In genomic region chr12:65905941-65906471, GRCh38 we compare ENCODE assay signal across 21 cellular contexts.
DNase-seq lines count a peak whose midpoint lies in the region; ATAC-seq, FAIRE-seq and TF ChIP-seq lines count a peak whose summit lies in the region.
"Had no signal": no experiment of that assay in that cellular context is flagged by ENCODE, and none has a peak within 500 bp of the region (broad histone marks: within the 10 kb centered on the region; RNA-seq: fewer than 3 reads in every experiment).

No MANE protein-coding gene starts in this region.

- peak overlapping the region; percentile 43 for H3K27ac Mint-ChIP-seq in neural progenitor cell
- H3K27ac Mint-ChIP-seq: CD4-positive, CD25-positive, alpha-beta regulatory T cell had no signal

- H3K4me1 ChIP-seq in ACC112 (ENCODE audit: control insufficient read depth, insufficient read depth, low read length, unreplicated experiment) (peaks cover 83% of the 10 kb centered on the region), Panc1 (ENCODE audit: control insufficient read depth, insufficient read depth, low read length) (peaks cover 64% of the 10 kb centered on the region), keratinocyte (ENCODE audit: control insufficient read depth, extremely low read depth, insufficient read depth, low read length) (peaks cover 8% of the 10 kb centered on the region), neural progenitor cell (peaks cover 14% of the 10 kb centered on the region), right cardiac atrium (ENCODE audit: control insufficient read depth, insufficient read depth, low read length) (no peaks in the 10 kb centered on the region), HepG2 (ENCODE audit: insufficient read depth, low read length) (peaks cover 7% of the 10 kb centered on the region; the same call in 1 of the 2 replicates)
- H3K4me1 ChIP-seq: BE2C had no signal

- no peak for TF ChIP-seq POLR2A in HepG2 (IDR thresholded peaks at IDR 0.05; ENCODE audit: insufficient read depth in 1 of 2, low read depth in 2 of 2, low read length in 2 of 2)

- no peaks in the 10 kb centered on the region for H3K27me3 Mint-ChIP-seq in neural progenitor cell (ENCODE audit: insufficient read depth, low read depth)

- no peaks in the 10 kb centered on the region for H3K9me1 ChIP-seq in keratinocyte (ENCODE audit: control insufficient read depth, extremely low read depth, insufficient read depth, low read length)

- CTCF ChIA-PET in Panc1 (lab: Charles Lee), result no interaction called here
- CTCF ChIA-PET in HepG2 (lab: Yijun Ruan, JAX; ENCODE audit: low intra/inter-chr PET ratio, low total read pairs), result no interaction called here

- H3K36me3 Mint-ChIP-seq in neural progenitor cell, result peaks cover 29% of the 10 kb centered on the region
- H3K36me3 Mint-ChIP-seq: CD4-positive, CD25-positive, alpha-beta regulatory T cell had no signal

- no peaks in the 10 kb centered on the region for H3F3A ChIP-seq in neural progenitor cell (ENCODE audit: low read depth)

- no TSS peak for BruUV-seq in Panc1 (replicated peaks; lab: Mats Ljungman, UMichigan)
- no TSS peak for BruUV-seq in HepG2 (replicated peaks; lab: Mats Ljungman, UMichigan)

- H3K4me1 Mint-ChIP-seq in neural progenitor cell, result peaks cover 39% of the 10 kb centered on the region
- H3K4me1 Mint-ChIP-seq: CD4-positive, CD25-positive, alpha-beta regulatory T cell had no signal

- intact Hi-C loops in Panc1 (cut with micrococcal nuclease; ENCODE audit: unreplicated experiment) (no loop called here), right cardiac atrium (cut with DNase I) (no loop called here), HepG2 (cut with micrococcal nuclease; ENCODE audit: unreplicated experiment) (no loop called here)

- H3K79me2 ChIP-seq in ACC112 (ENCODE audit: control insufficient read depth, insufficient read depth, low read length, unreplicated experiment) (peaks cover 89% of the 10 kb centered on the region), keratinocyte (ENCODE audit: control insufficient read depth, insufficient read depth, low read length) (peaks cover 81% of the 10 kb centered on the region), neural progenitor cell (ENCODE audit: low read depth) (peaks cover 53% of the 10 kb centered on the region), HepG2 (ENCODE audit: insufficient read depth, low read length) (peaks cover 40% of the 10 kb centered on the region)

- H3K27ac ChIP-seq in ACC112 (ENCODE audit: low read depth, low read length) (peak overlapping the region; percentile 24), Panc1 (ENCODE audit: low read length) (peak overlapping the region; percentile 75), keratinocyte (ENCODE audit: control insufficient read depth, insufficient read depth, low read length) (no peak overlapping the region), neural progenitor cell (no peak overlapping the region), right cardiac atrium (ENCODE audit: low read length) (no peak overlapping the region), HepG2 (ENCODE audit: extremely low read length, insufficient read depth, low read length) (no peak overlapping the region)

- H3K36me3 ChIP-seq in ACC112 (ENCODE audit: insufficient read depth, low read length), result peaks cover 20% of the 10 kb centered on the region
- H3K36me3 ChIP-seq in Panc1 (ENCODE audit: control insufficient read depth, insufficient read depth, low read length), result no peaks in the 10 kb centered on the region; the same call in 1 of the 2 replicates
- peaks cover 7 to 19% of the 10 kb centered on the region in 2 experiments for H3K36me3 ChIP-seq in keratinocyte (ENCODE audit: control insufficient read depth in 2 of 2, extremely low read depth in 1 of 2, insufficient read depth in 2 of 2, low read length in 2 of 2)
- no peaks in the 10 kb centered on the region for H3K36me3 ChIP-seq in neural progenitor cell
- H3K36me3 ChIP-seq in HepG2 (replicated peaks in 1 of 2; ENCODE audit: control insufficient read depth in 1 of 2, insufficient read depth in 2 of 2, low read length in 2 of 2), result peaks cover 0 to 35% of the 10 kb centered on the region in 2 experiments; a peak in 4 of 5 replicates
- H3K36me3 ChIP-seq: BE2C had no signal

- TF ChIP-seq EP300 in HepG2 (IDR thresholded peaks at IDR 0.05; ENCODE audit: low read depth in 2 of 2, low read length in 2 of 2) (no peak), HepG2 (CRISPR knock-in tag; IDR thresholded peaks at IDR 0.05; ENCODE audit: borderline replicate concordance) (no peak)

- H3K9me3 Mint-ChIP-seq in neural progenitor cell, result peaks cover 2% of the 10 kb centered on the region
- H3K9me3 Mint-ChIP-seq: H9 had no signal

- H3K4me3 Mint-ChIP-seq in neural progenitor cell, result no peak overlapping the region
- H3K4me3 Mint-ChIP-seq: CD4-positive, CD25-positive, alpha-beta regulatory T cell; H9 had no signal

- no peaks in the 10 kb centered on the region for H3K9me3 ChIP-seq in Panc1 (ENCODE audit: control insufficient read depth, insufficient read depth, low read depth, low read length)
- H3K9me3 ChIP-seq in keratinocyte (ENCODE audit: control insufficient read depth, low read depth, low read length), result no peaks in the 10 kb centered on the region
- no peaks in the 10 kb centered on the region for H3K9me3 ChIP-seq in neural progenitor cell (ENCODE audit: low read depth)
- H3K9me3 ChIP-seq in right cardiac atrium (ENCODE audit: control insufficient read depth, low read length), result no peaks in the 10 kb centered on the region
- H3K9me3 ChIP-seq in HepG2 (ENCODE audit: low read length), result no peaks in the 10 kb centered on the region
- H3K9me3 ChIP-seq: BE2C had no signal

- H3K9ac ChIP-seq in keratinocyte (ENCODE audit: control insufficient read depth, extremely low read depth, insufficient read depth, low read length) (no peak overlapping the region), neural progenitor cell (no peak overlapping the region), HepG2 (ENCODE audit: insufficient read depth, low read depth, low read length) (no peak overlapping the region)

- in situ Hi-C loops in Panc1 (cut with HindIII; ENCODE audit: low pct_unique_long_range_greater_than_20kb, low sequenced_read_pairs), result no loop called here
- in situ Hi-C loops in HepG2 (cut with HindIII; ENCODE audit: extremely low pct_ligation_motif_present, low pct_unique_long_range_greater_than_20kb), result no loop called here

- dilution Hi-C loops in keratinocyte (cut with MboI; ENCODE audit: extremely low pct_ligation_motif_present, low sequenced_read_pairs), result no loop called here

- POLR2A ChIA-PET in Panc1 (lab: Charles Lee), result no interaction called here
- POLR2A ChIA-PET in HepG2 (lab: Yijun Ruan, JAX), result no interaction called here

- DNase-seq in Panc1 (ENCODE audit: low read depth, low spot score), result no peak
- no peak for DNase-seq in keratinocyte (ENCODE audit: low read depth, low spot score)
- DNase-seq in neural progenitor cell (ENCODE audit: low spot score), result no peak
- DNase-seq in right cardiac atrium, result no peak
- no peak for DNase-seq in SK-N-DZ (ENCODE audit: low spot score)
- no peak for DNase-seq in HepG2 (ENCODE audit: low spot score)
- no peak for DNase-seq in mesenteric fat pad (ENCODE audit: low spot score)
- DNase-seq: 8988T; BE2C; CD4-positive, CD25-positive, alpha-beta regulatory T cell; COR-L47; GDM1; H9; MM.1S; NCI-H1092 treated with DMSO at 0.1 percent for 48 hours; NCI-H2081; NCI-H2171 treated with DMSO at 0.1 percent for 48 hours; NCI-H446 treated with DMSO at 0.1 percent for 48 hours; NCI-H69 had no signal

- no peak for ATAC-seq in Panc1
- no peak for ATAC-seq in right cardiac atrium
- ATAC-seq in HepG2, result no peak
- ATAC-seq: Right ventricle myocardium inferior had no signal

- H3K4me3 ChIP-seq in ACC112 (ENCODE audit: low read depth, low read length) (no peak overlapping the region), Panc1 (ENCODE audit: low read depth in 2 of 2, low read length in 2 of 2) (no peak overlapping the region), keratinocyte (ENCODE audit: control insufficient read depth in 2 of 3, extremely low read depth in 1 of 3, insufficient read depth in 2 of 3, low read depth in 1 of 3, low read length in 3 of 3) (no peak overlapping the region), neural progenitor cell (no peak overlapping the region), right cardiac atrium (ENCODE audit: low read length) (no peak overlapping the region), HepG2 (replicated peaks in 1 of 3; ENCODE audit: insufficient read depth in 1 of 3, low read depth in 2 of 3, low read length in 3 of 3) (no peak overlapping the region)

- H4K20me1 ChIP-seq in keratinocyte (ENCODE audit: control insufficient read depth, extremely low read depth, insufficient read depth, low read length) (peaks cover 21% of the 10 kb centered on the region), neural progenitor cell (ENCODE audit: low read depth) (no peaks in the 10 kb centered on the region), HepG2 (ENCODE audit: insufficient read depth, low read length) (no peaks in the 10 kb centered on the region)

- TF ChIP-seq CTCF in Panc1 (IDR thresholded peaks at IDR 0.05) (no peak), keratinocyte (optimal IDR thresholded peaks at IDR 0.05 in 1 of 3, IDR thresholded peaks at IDR 0.05 in 1 of 3, conservative IDR thresholded peaks at IDR 0.05 in 1 of 3; ENCODE audit: extremely low read depth in 1 of 3, insufficient read depth in 2 of 3, low read length in 3 of 3) (no peak), neural progenitor cell (IDR thresholded peaks at IDR 0.05) (no peak), HepG2 (CRISPR knock-in tag; IDR thresholded peaks at IDR 0.05) (no peak)

- H3K4me2 ChIP-seq in keratinocyte (ENCODE audit: control insufficient read depth, extremely low read depth, insufficient read depth, low read depth, low read length) (no peak overlapping the region), neural progenitor cell (no peak overlapping the region), HepG2 (ENCODE audit: low read depth, low read length) (no peak overlapping the region)

- 85% methylated on average over 5 of the region's 5 CpGs for WGBS in right cardiac atrium
- 92% methylated on average over 4 of the region's 5 CpGs for WGBS in HepG2 (ENCODE audit: low lambda C conversion rate)

- no peaks in the 10 kb centered on the region for H3K27me3 ChIP-seq in ACC112 (ENCODE audit: insufficient read depth, low read length)
- no peaks in the 10 kb centered on the region for H3K27me3 ChIP-seq in Panc1 (ENCODE audit: control insufficient read depth, insufficient read depth, low read length)
- no peaks in the 10 kb centered on the region for H3K27me3 ChIP-seq in keratinocyte (ENCODE audit: control insufficient read depth, extremely low read depth, insufficient read depth, low read length)
- H3K27me3 ChIP-seq in neural progenitor cell, result no peaks in the 10 kb centered on the region
- H3K27me3 ChIP-seq in right cardiac atrium (ENCODE audit: control insufficient read depth, insufficient read depth), result no peaks in the 10 kb centered on the region
- H3K27me3 ChIP-seq in HepG2 (ENCODE audit: control insufficient read depth in 1 of 2, insufficient read depth in 2 of 2, low read length in 2 of 2), result no peaks in the 10 kb centered on the region
- H3K27me3 ChIP-seq: BE2C had no signal

- FAIRE-seq in keratinocyte (lab: Jason Lieb, UNC) (peak; percentile 58), HepG2 (lab: Jason Lieb, UNC) (no peak)

- no peak overlapping the region for H2AFZ ChIP-seq in ACC112 (ENCODE audit: low read length, unreplicated experiment)
- H2AFZ ChIP-seq in keratinocyte (ENCODE audit: control insufficient read depth, low read length), result no peak overlapping the region
- H2AFZ ChIP-seq in neural progenitor cell (replicated peaks), result no peak overlapping the region
- no peak overlapping the region for H2AFZ ChIP-seq in HepG2 (ENCODE audit: low read length)

- no peak for TF ChIP-seq RAD21 in HepG2 (CRISPR knock-in tag; IDR thresholded peaks at IDR 0.05)

Comparison
In these comparisons a context has a peak if more than half of its experiments do, and no peak if none do; other contexts are left out.
1. H3K27ac ChIP-seq: peak in ACC112 (single experiment) and Panc1 (single experiment); none in keratinocyte (single experiment), neural progenitor cell (single experiment), right cardiac atrium (single experiment) and HepG2 (single experiment).